Comparison of ENCODE assay signal across 17 cellular contexts in the genomic region with DNA sequence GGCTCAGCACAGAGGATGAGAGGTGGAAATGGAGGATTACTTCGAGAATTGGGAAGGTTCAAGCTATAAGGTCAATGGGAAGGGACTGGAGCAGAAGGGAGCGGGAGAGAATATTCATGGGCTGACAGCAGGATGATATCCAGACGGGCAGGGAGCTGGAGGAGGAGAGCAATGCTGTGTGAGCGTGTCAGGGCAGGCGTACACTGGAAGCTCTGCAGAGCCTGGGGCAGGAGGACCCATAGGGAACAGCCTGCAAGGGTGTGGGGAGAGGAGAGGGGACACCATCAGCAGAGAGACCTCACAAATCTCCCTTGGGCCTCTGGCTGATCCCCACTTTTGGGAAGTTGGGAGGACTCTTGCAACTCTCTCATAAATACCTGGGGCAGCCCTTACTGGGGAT. TPM values are rescaled to one million over a fixed set of nuclear protein-coding genes. Genes with fewer than 3 reads are reported as not detected.
DNase-seq lines count a peak whose midpoint lies in the region; ATAC-seq, FAIRE-seq and TF ChIP-seq lines count a peak whose summit lies in the region.
"Had no signal": no experiment of that assay in that cellular context is flagged by ENCODE, and none has a peak within 500 bp of the region (broad histone marks: within the 10 kb centered on the region; RNA-seq: fewer than 3 reads in every experiment).

No MANE protein-coding gene starts in this region.

- POLR2A ChIA-PET in activated CD8-positive, alpha-beta T cell treated with anti-CD3 and anti-CD28 coated beads, Interleukin-2, amount 10 ng/mL, durations not matched to agents 7 days and 5 days (lab: Charles Lee) = no interaction called here
- POLR2A ChIA-PET in activated CD8-positive, alpha-beta T cell treated with anti-CD3 and anti-CD28 coated beads for 36 hours (lab: Charles Lee) = interaction anchor here (0.6 to 0.9 kb wide), 2 partner anchors 62 to 151 kb away, joined by 3 read pairs; no protein-coding TSS in a partner anchor
- POLR2A ChIA-PET in H1 (lab: Charles Lee; ENCODE audit: partially characterized antibody) = interaction anchor here (3.7 kb wide), 1 partner anchor 60 kb away, joined by 15 read pairs; a partner anchor contains a TSS

- no peaks in the 10 kb centered on the region for H3K9me2 ChIP-seq in OCI-LY1 (ENCODE audit: low read depth, low read length)

- H3K23ac ChIP-seq in H1 (ENCODE audit: insufficient read length) = no peak overlapping the region

- peaks cover 84% of the 10 kb centered on the region for H3K36me3 Mint-ChIP-seq in activated CD8-positive, alpha-beta T cell treated with anti-CD3 and anti-CD28 coated beads, Interleukin-2, amount 10 ng/mL, durations not matched to agents 7 days and 5 days (ENCODE audit: low read depth)
- H3K36me3 Mint-ChIP-seq in activated CD8-positive, alpha-beta T cell treated with anti-CD3 and anti-CD28 coated beads for 36 hours (ENCODE audit: low read depth) = peaks cover 65% of the 10 kb centered on the region
- peaks cover 63% of the 10 kb centered on the region for H3K36me3 Mint-ChIP-seq in activated naive CD8-positive, alpha-beta T cell treated with anti-CD3 and anti-CD28 coated beads, Interleukin-2, amount 50 U/mL, for 24 hours (ENCODE audit: low read depth)

- no peaks in the 10 kb centered on the region for H3K9me3 Mint-ChIP-seq in activated CD8-positive, alpha-beta T cell treated with anti-CD3 and anti-CD28 coated beads, Interleukin-2, amount 10 ng/mL, durations not matched to agents 7 days and 5 days (ENCODE audit: insufficient read depth)
- no peaks in the 10 kb centered on the region for H3K9me3 Mint-ChIP-seq in activated CD8-positive, alpha-beta T cell treated with anti-CD3 and anti-CD28 coated beads for 36 hours
- H3K9me3 Mint-ChIP-seq in activated naive CD8-positive, alpha-beta T cell treated with anti-CD3 and anti-CD28 coated beads, Interleukin-2, amount 50 U/mL, for 24 hours = no peaks in the 10 kb centered on the region
- H3K9me3 Mint-ChIP-seq: natural killer cell treated with Interleukin-12 subunit alpha and Interleukin-12 subunit beta and Interleukin-15 and Interleukin-18, amount 100 ng/mL, for 72 hours had no signal

- no peak overlapping the region for H3K18ac ChIP-seq in H1 (ENCODE audit: extremely low read depth, low read length)

- no peaks in the 10 kb centered on the region for H3F3A ChIP-seq in OCI-LY1 (ENCODE audit: insufficient read depth, low read length)

- TF ChIP-seq CTCF in activated CD8-positive, alpha-beta T cell treated with anti-CD3 and anti-CD28 coated beads for 36 hours (IDR thresholded peaks at IDR 0.05) = no peak
- no peak for TF ChIP-seq CTCF in OCI-LY1 (IDR thresholded peaks at IDR 0.05; ENCODE audit: low read length)
- no peak for TF ChIP-seq CTCF in H1 (IDR thresholded peaks at IDR 0.05; ENCODE audit: control extremely low read depth in 1 of 3, insufficient read depth in 1 of 3, low read depth in 1 of 3, low read length in 3 of 3)
- TF ChIP-seq CTCF in stomach (IDR thresholded peaks at IDR 0.05) = no peak
- TF ChIP-seq CTCF in lower leg skin (IDR thresholded peaks at IDR 0.05) = no peak

- no peak overlapping the region for H2BK120ac ChIP-seq in H1 (replicated peaks; ENCODE audit: low read depth, low read length)

- no peaks in the 10 kb centered on the region for H3K36me3 ChIP-seq in OCI-LY1 (ENCODE audit: insufficient read depth, low read length)
- H3K36me3 ChIP-seq in H1 (ENCODE audit: control insufficient read depth in 2 of 4, insufficient read depth in 4 of 4, low read length in 3 of 4) = no peaks in the 10 kb centered on the region
- peaks cover 77 to 98% (median 92%) of the 10 kb centered on the region in 4 donors for H3K36me3 ChIP-seq in stomach

- H3K27ac ChIP-seq in OCI-LY1 (ENCODE audit: low read depth, low read length, poor library complexity, severe bottlenecking) (no peak overlapping the region), H1 (ENCODE audit: low read depth, low read length) (no peak overlapping the region), stomach (peak overlapping the region in 3 of 5 donors; percentile 5 to 87 (median 81))

- no peak overlapping the region for H3K4me2 ChIP-seq in OCI-LY1 (ENCODE audit: low read length)
- H3K4me2 ChIP-seq in H1 (ENCODE audit: insufficient read depth in 1 of 2, low read depth in 2 of 2, low read length in 2 of 2) = no peak overlapping the region

- no peak for TF ChIP-seq RAD21 in H1 (IDR thresholded peaks at IDR 0.05 in 1 of 2, conservative IDR thresholded peaks at IDR 0.05 in 1 of 2; ENCODE audit: low read depth in 2 of 2, low read length in 2 of 2)

- peak overlapping the region; percentile 0 for H3K27ac Mint-ChIP-seq in activated CD8-positive, alpha-beta T cell treated with anti-CD3 and anti-CD28 coated beads, Interleukin-2, amount 10 ng/mL, durations not matched to agents 7 days and 5 days
- no peak overlapping the region for H3K27ac Mint-ChIP-seq in activated CD8-positive, alpha-beta T cell treated with anti-CD3 and anti-CD28 coated beads for 36 hours
- no peak overlapping the region for H3K27ac Mint-ChIP-seq in activated naive CD8-positive, alpha-beta T cell treated with anti-CD3 and anti-CD28 coated beads, Interleukin-2, amount 50 U/mL, for 24 hours
- H3K27ac Mint-ChIP-seq: natural killer cell treated with Interleukin-12 subunit alpha and Interleukin-12 subunit beta and Interleukin-15 and Interleukin-18, amount 100 ng/mL, for 72 hours had no signal

- no peaks in the 10 kb centered on the region for H3K27me3 Mint-ChIP-seq in activated CD8-positive, alpha-beta T cell treated with anti-CD3 and anti-CD28 coated beads, Interleukin-2, amount 10 ng/mL, durations not matched to agents 7 days and 5 days (ENCODE audit: low read depth)
- no peaks in the 10 kb centered on the region for H3K27me3 Mint-ChIP-seq in activated CD8-positive, alpha-beta T cell treated with anti-CD3 and anti-CD28 coated beads for 36 hours
- H3K27me3 Mint-ChIP-seq in activated naive CD8-positive, alpha-beta T cell treated with anti-CD3 and anti-CD28 coated beads, Interleukin-2, amount 50 U/mL, for 24 hours = no peaks in the 10 kb centered on the region

- no peaks in the 10 kb centered on the region for H3K23me2 ChIP-seq in H1 (ENCODE audit: low read depth, low read length)

- H2AK5ac ChIP-seq in H1 (ENCODE audit: low read depth, low read length) = no peak overlapping the region

- intact Hi-C loops in activated CD8-positive, alpha-beta T cell treated with anti-CD3 and anti-CD28 coated beads for 36 hours (cut with micrococcal nuclease) = no loop called here
- intact Hi-C loops in stomach (cut with DNase I; ENCODE audit: low total_unique reads) = no loop called here
- intact Hi-C loops in lower leg skin (cut with DNase I; ENCODE audit: low total_unique reads) = no loop called here

- TF ChIP-seq POLR2A in H1 (IDR thresholded peaks at IDR 0.05; ENCODE audit: control extremely low read depth in 1 of 2, low read depth in 2 of 2, low read length in 2 of 2) = no peak
- no peak for TF ChIP-seq POLR2A in stomach (IDR thresholded peaks at IDR 0.05)
- no peak for TF ChIP-seq POLR2A in lower leg skin (IDR thresholded peaks at IDR 0.05)

- no peak overlapping the region for H2BK15ac ChIP-seq in H1 (ENCODE audit: low read length)

- no peak overlapping the region for H4K5ac ChIP-seq in H1 (ENCODE audit: insufficient read length, low read depth, low read length)

- no peaks in the 10 kb centered on the region for H3K79me1 ChIP-seq in H1 (ENCODE audit: low read depth, low read length)

- peaks cover 23% of the 10 kb centered on the region for H3K4me1 Mint-ChIP-seq in activated CD8-positive, alpha-beta T cell treated with anti-CD3 and anti-CD28 coated beads, Interleukin-2, amount 10 ng/mL, durations not matched to agents 7 days and 5 days (ENCODE audit: low read depth)
- no peaks in the 10 kb centered on the region for H3K4me1 Mint-ChIP-seq in activated CD8-positive, alpha-beta T cell treated with anti-CD3 and anti-CD28 coated beads for 36 hours (ENCODE audit: low read depth)
- H3K4me1 Mint-ChIP-seq in activated naive CD8-positive, alpha-beta T cell treated with anti-CD3 and anti-CD28 coated beads, Interleukin-2, amount 50 U/mL, for 24 hours = no peaks in the 10 kb centered on the region

- H3K14ac ChIP-seq in H1 (ENCODE audit: insufficient read length) = no peak overlapping the region

- H2AFZ ChIP-seq in OCI-LY1 (ENCODE audit: low read length) (no peak overlapping the region), H1 (ENCODE audit: low read length) (no peak overlapping the region)

- H3K9me3 ChIP-seq in OCI-LY1 (ENCODE audit: low read length) = no peaks in the 10 kb centered on the region
- H3K9me3 ChIP-seq in H1 (ENCODE audit: insufficient read depth in 2 of 2, low read depth in 1 of 2, low read length in 1 of 2) = no peaks in the 10 kb centered on the region
- no peaks in the 10 kb centered on the region for H3K9me3 ChIP-seq in stomach

- CTCF ChIA-PET in activated CD8-positive, alpha-beta T cell treated with anti-CD3 and anti-CD28 coated beads, Interleukin-2, amount 10 ng/mL, durations not matched to agents 7 days and 5 days (lab: Charles Lee) = interaction anchor here (0.7 to 5.8 kb wide), 4 partner anchors 44 to 151 kb away, joined by 3 to 44 read pairs (median 4); a partner anchor contains a TSS
- CTCF ChIA-PET in activated CD8-positive, alpha-beta T cell treated with anti-CD3 and anti-CD28 coated beads for 36 hours (lab: Charles Lee) = interaction anchor here (0.7 to 2.4 kb wide), 4 partner anchors 11 to 60 kb away, joined by 3 to 12 read pairs (median 3); a partner anchor contains a TSS
- CTCF ChIA-PET in H1 (lab: Charles Lee; ENCODE audit: partially characterized antibody) = interaction anchor here (0.8 to 20.1 kb wide), 32 partner anchors 7 to 283 kb away, joined by 3 to 333 read pairs (median 4); a partner anchor contains a TSS

- no peak overlapping the region for H3K4ac ChIP-seq in H1 (replicated peaks; ENCODE audit: insufficient read length, low read depth, low read length)

- H3K4me3 ChIP-seq in OCI-LY1 (ENCODE audit: low read depth, low read length, poor library complexity, severe bottlenecking) (peak overlapping the region; percentile 41), H1 (ENCODE audit: extremely low read depth in 1 of 4, insufficient read depth in 2 of 4, low read depth in 3 of 4, low read length in 4 of 4) (no peak overlapping the region), stomach (no peak overlapping the region), lower leg skin (ENCODE audit: low read depth, poor library complexity, severe bottlenecking) (no peak overlapping the region)
- H3K4me3 ChIP-seq: lung had no signal

- DNase-seq in activated CD8-positive, alpha-beta T cell treated with anti-CD3 and anti-CD28 coated beads, Interleukin-2, amount 10 ng/mL, durations not matched to agents 7 days and 5 days = no peak
- DNase-seq in activated CD8-positive, alpha-beta T cell treated with anti-CD3 and anti-CD28 coated beads for 36 hours = no peak
- no peak for DNase-seq in H1 (ENCODE audit: low read depth in 1 of 2, low spot score in 2 of 2)
- DNase-seq in stomach = no peak
- DNase-seq in Ammon's horn (ENCODE audit: low spot score) = no peak
- DNase-seq in lower leg skin (ENCODE audit: low spot score in 2 of 2) = no peak
- DNase-seq in activated naive CD8-positive, alpha-beta T cell treated with anti-CD3 and anti-CD28 coated beads, Interleukin-2, amount 50 U/mL, for 24 hours = no peak
- DNase-seq: activated naive CD4-positive, alpha-beta T cell; central memory CD4-positive, alpha-beta T cell; effector memory CD4-positive, alpha-beta T cell; foreskin fibroblast; Right ventricle myocardium superior; T-helper 9 cell had no signal

- no peaks in the 10 kb centered on the region for H3K27me3 ChIP-seq in OCI-LY1 (ENCODE audit: insufficient read depth, low read length)
- no peaks in the 10 kb centered on the region for H3K27me3 ChIP-seq in H1 (replicated peaks in 1 of 4; ENCODE audit: control insufficient read depth in 3 of 4, extremely low read depth in 1 of 4, insufficient read depth in 3 of 4, low read length in 3 of 4)
- H3K27me3 ChIP-seq in stomach = no peaks in the 10 kb centered on the region

- WGBS in H1 (ENCODE audit: extremely low coverage in 1 of 2, insufficient coverage in 1 of 2, insufficient read length in 1 of 2, insufficient replicate concordance in 2 of 2, low coverage in 1 of 2, low lambda C conversion rate in 2 of 2, missing lambda C conversion rate in 1 of 2), 2 experiments = 82% methylated on average over 5 of the region's 5 CpGs; no CpG with 5 or more reads in 1 of the 2 experiments
- WGBS in stomach, 5 donors = 76 to 91% (median 87%) methylated on average over 5 of the region's 5 CpGs
- 56 to 63% methylated on average over 5 of the region's 5 CpGs for WGBS in lower leg skin, 2 donors

- no peak overlapping the region for H2BK20ac ChIP-seq in H1 (ENCODE audit: low read length)

- H3K4me1 ChIP-seq in OCI-LY1 (ENCODE audit: insufficient read depth, low read length, severe bottlenecking) (no peaks in the 10 kb centered on the region), H1 (replicated peaks in 1 of 4; ENCODE audit: control insufficient read depth in 3 of 4, insufficient read depth in 4 of 4, low read length in 3 of 4) (no peaks in the 10 kb centered on the region; a peak in 1 of 7 replicates), stomach (peaks cover 28 to 62% (median 33%) of the 10 kb centered on the region in 4 donors)

- H2BK12ac ChIP-seq in H1 (ENCODE audit: low read depth, low read length) = no peak overlapping the region

- H3K4me3 Mint-ChIP-seq in activated CD8-positive, alpha-beta T cell treated with anti-CD3 and anti-CD28 coated beads, Interleukin-2, amount 10 ng/mL, durations not matched to agents 7 days and 5 days = no peak overlapping the region
- H3K4me3 Mint-ChIP-seq in activated CD8-positive, alpha-beta T cell treated with anti-CD3 and anti-CD28 coated beads for 36 hours = no peak overlapping the region
- H3K4me3 Mint-ChIP-seq in activated naive CD8-positive, alpha-beta T cell treated with anti-CD3 and anti-CD28 coated beads, Interleukin-2, amount 50 U/mL, for 24 hours = no peak overlapping the region
- H3K4me3 Mint-ChIP-seq: natural killer cell treated with Interleukin-12 subunit alpha and Interleukin-12 subunit beta and Interleukin-15 and Interleukin-18, amount 100 ng/mL, for 72 hours had no signal

- no peak overlapping the region for H4K91ac ChIP-seq in H1 (replicated peaks; ENCODE audit: insufficient read length, low read length)

- no peak overlapping the region for H2BK5ac ChIP-seq in H1 (ENCODE audit: low read depth, low read length)

- H3K79me2 ChIP-seq in OCI-LY1 (ENCODE audit: insufficient read depth, low read length) (no peaks in the 10 kb centered on the region), H1 (ENCODE audit: control insufficient read depth in 1 of 2, insufficient read depth in 2 of 2, low read length in 2 of 2) (no peaks in the 10 kb centered on the region)

- no peak for FAIRE-seq in H1 (lab: Jason Lieb, UNC)
- FAIRE-seq: GM18507 had no signal

- TF ChIP-seq EP300 in H1 (IDR thresholded peaks at IDR 0.05; ENCODE audit: borderline replicate concordance in 1 of 2, low read depth in 2 of 2, low read length in 2 of 2) (no peak), stomach (IDR thresholded peaks at IDR 0.05) (no peak)

- H3K9ac ChIP-seq in OCI-LY1 (ENCODE audit: low read length) (no peak overlapping the region), H1 (replicated peaks in 1 of 4; ENCODE audit: extremely low read depth in 1 of 4, low read depth in 3 of 4, low read length in 3 of 4) (no peak overlapping the region)

- no peak for ATAC-seq in activated CD8-positive, alpha-beta T cell treated with anti-CD3 and anti-CD28 coated beads, Interleukin-2, amount 10 ng/mL, durations not matched to agents 7 days and 5 days
- ATAC-seq in activated CD8-positive, alpha-beta T cell treated with anti-CD3 and anti-CD28 coated beads for 36 hours = no peak
- no peak for ATAC-seq in activated naive CD8-positive, alpha-beta T cell treated with anti-CD3 and anti-CD28 coated beads, Interleukin-2, amount 50 U/mL, for 24 hours

- no peaks in the 10 kb centered on the region for H4K20me1 ChIP-seq in OCI-LY1 (ENCODE audit: insufficient read depth, low read length)
- H4K20me1 ChIP-seq in H1 (replicated peaks in 1 of 2; ENCODE audit: control insufficient read depth in 1 of 2, insufficient read depth in 2 of 2, low read length in 2 of 2) = no peaks in the 10 kb centered on the region

- H3K56ac ChIP-seq in H1 (replicated peaks; ENCODE audit: insufficient read length, low read depth, low read length) = no peak overlapping the region

- 0 out of 2 replicates have a peak overlapping the region, but pooled peaks have one; percentile 31 for H4K8ac ChIP-seq in H1 (ENCODE audit: extremely low read depth, insufficient read depth, low read length)

RNA-seq across cellular contexts. Expression of a gene that starts 13.7 kb away (rescaled TPM):
- 10 to 100 TPM; 40.3 to 41.1 TPM for total RNA-seq in activated CD8-positive, alpha-beta T cell treated with anti-CD3 and anti-CD28 coated beads, Interleukin-2, amount 10 ng/mL, durations not matched to agents 7 days and 5 days
- total RNA-seq in activated CD8-positive, alpha-beta T cell treated with anti-CD3 and anti-CD28 coated beads for 36 hours = 10 to 100 TPM; 28.3 to 33.3 TPM
- 2.0 and 3.3 TPM in 2 replicates for total RNA-seq in H1 (2021; fragmentation: NEBNext Ultra II Directional; extraction: Animal tissue kit (Norgen Biotek cat#: 25700))
- 4.2 and 5.4 TPM in 2 replicates for polyA plus RNA-seq in H1 (2011; rRNA removed)
- 3.4 TPM for polyA plus RNA-seq in H1 (2011; cell fraction: cytosol; rRNA removed)
- polyA plus RNA-seq in H1 (2011; cell fraction: nucleus; rRNA removed) = 6.3 TPM
- polyA plus RNA-seq in H1 (2012, experiment 1 of 2) = 2.0 to 4.0 TPM (median 3.2 TPM) in 4 replicates
- polyA plus RNA-seq in H1 (2012, experiment 2 of 2) = 4.0 TPM
- polyA plus RNA-seq in H1 (2013, experiment 1 of 2) = 1.8 TPM
- 1.5 TPM for polyA plus RNA-seq in H1 (2013, experiment 2 of 2)
- polyA minus RNA-seq in H1 (2011; rRNA and poly(A)+ RNA removed) = 4.0 and 4.2 TPM in 2 replicates
- 4.2 TPM for polyA minus RNA-seq in H1 (2011; cell fraction: cytosol; rRNA and poly(A)+ RNA removed)
- 2.6 TPM for polyA minus RNA-seq in H1 (2011; cell fraction: nucleus; rRNA and poly(A)+ RNA removed)
- 10 to 100 TPM in 4 of 5 donors, 1 to 10 TPM in 1; 9.4 to 82.3 (median 47.1) TPM for total RNA-seq in stomach
- polyA plus RNA-seq in stomach = 1 to 10 TPM; 6.6 to 9.8 (median 9.1) TPM
- 10 to 100 TPM in 3 of 4 donors, 1 to 10 TPM in 1; 9.7 to 41.9 (median 22.0) TPM for total RNA-seq in lower leg skin

Comparison
In these comparisons a context has a peak if more than half of its experiments do, and no peak if none do; other contexts are left out.
1. H3K27ac ChIP-seq: peak in stomach (3 of 5); none in OCI-LY1 (single experiment) and H1 (single experiment).